9 cellular contexts compared by ENCODE assay signal in the genomic region with DNA sequence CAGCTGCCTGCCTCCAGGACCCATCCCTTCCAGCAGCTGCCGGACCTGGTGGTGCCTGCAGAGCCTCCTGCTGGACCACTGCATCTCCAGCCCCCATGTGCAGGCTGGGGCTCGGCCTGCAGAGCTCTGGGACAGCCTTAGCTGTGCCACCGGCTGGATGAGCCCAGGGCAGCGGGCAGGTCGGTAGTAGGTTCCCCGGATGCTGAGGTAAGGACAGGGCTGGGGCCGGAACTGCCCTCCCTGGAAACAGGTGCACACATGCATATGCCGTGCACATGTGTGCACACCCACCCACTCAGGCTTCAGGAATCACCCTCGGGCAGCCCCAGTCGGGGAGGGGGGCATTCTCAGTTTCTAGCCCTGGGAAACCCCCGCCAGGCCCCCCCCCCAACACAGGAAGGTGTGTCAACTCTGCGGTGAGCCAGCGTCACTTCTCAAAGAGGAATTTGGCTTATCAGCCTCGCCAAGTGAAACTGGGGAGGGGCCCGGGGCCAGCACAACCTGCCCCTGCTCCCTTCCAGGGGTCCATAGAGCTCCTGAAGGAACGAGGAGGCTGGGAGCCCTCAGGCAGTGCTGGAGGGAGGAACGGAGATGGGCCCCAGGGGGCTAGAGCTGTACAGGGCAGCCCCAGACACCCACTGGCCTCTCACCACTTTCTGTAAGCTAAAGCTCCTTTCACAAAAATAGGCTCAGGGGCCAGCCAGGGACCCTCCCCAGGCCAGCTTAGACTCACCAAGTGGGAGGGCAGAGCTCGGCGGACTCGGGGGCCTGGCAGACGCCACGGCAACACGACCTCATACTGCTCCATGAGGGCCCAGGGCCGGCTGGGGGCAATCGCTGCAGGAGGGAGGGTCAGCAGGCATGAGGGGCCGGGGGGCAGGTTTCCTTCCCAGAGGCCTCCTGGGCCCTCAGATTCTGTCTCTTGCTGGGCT. TPM values are rescaled to one million over a fixed set of nuclear protein-coding genes. Genes with fewer than 3 reads are reported as not detected.
DNase-seq lines count a peak whose midpoint lies in the region; ATAC-seq, FAIRE-seq and TF ChIP-seq lines count a peak whose summit lies in the region.
"Had no signal": no experiment of that assay in that cellular context is flagged by ENCODE, and none has a peak within 500 bp of the region (broad histone marks: within the 10 kb centered on the region; RNA-seq: fewer than 3 reads in every experiment).

No MANE protein-coding gene starts in this region.

- FAIRE-seq in H54 (lab: Jason Lieb, UNC): no peak

- H3K79me2 ChIP-seq in osteoblast (ENCODE audit: insufficient read depth, low read length): no peaks in the 10 kb centered on the region

- TF ChIP-seq CTCF in osteoblast (IDR thresholded peaks at IDR 0.05; ENCODE audit: extremely low read depth, low read depth, low read length) (no peak), WTC11 (IDR thresholded peaks at IDR 0.05) (no peak), A673 (conservative IDR thresholded peaks at IDR 0.05; ENCODE audit: low read depth, low read length) (no peak)

- no peak overlapping the region for H3K4me2 ChIP-seq in osteoblast (ENCODE audit: insufficient read depth, low read length)

- H3K27me3 ChIP-seq in osteoblast (ENCODE audit: insufficient read depth, low read length) (peaks cover 19% of the 10 kb centered on the region), A673 (replicated peaks; ENCODE audit: insufficient read depth, low read depth, low read length, poor library complexity) (peaks cover 15% of the 10 kb centered on the region)

- POLR2A ChIA-PET in WTC11 (lab: Charles Lee): no interaction called here
- POLR2A ChIA-PET in A673 (lab: Charles Lee; ENCODE audit: low non-redundant PET): no interaction called here

- peaks cover 6% of the 10 kb centered on the region; the same call in 1 of the 2 replicates for H3K4me1 Mint-ChIP-seq in WTC11

- H3K36me3 ChIP-seq in osteoblast (ENCODE audit: insufficient read depth, low read length): peaks cover 11% of the 10 kb centered on the region
- H3K36me3 ChIP-seq in A673 (ENCODE audit: insufficient read depth, low read length, poor library complexity, severe bottlenecking): no peaks in the 10 kb centered on the region

- no peaks in the 10 kb centered on the region for H3K9me3 Mint-ChIP-seq in WTC11

- intact Hi-C loops in A673 (cut with micrococcal nuclease; ENCODE audit: unreplicated experiment): no loop called here

- BruUV-seq in A673 (replicated peaks; lab: Mats Ljungman, UMichigan): no TSS peak

- peak; percentile 88 for DNase-seq in OCI-M1 (lab: John Stamatoyannopoulos, UW)
- DNase-seq in activated T-helper 9 cell treated with anti-CD3 and anti-CD28 coated beads, Interleukin-2, amount 50 U/mL, for 16 hours (ENCODE audit: low read depth): peak; percentile 80
- DNase-seq in osteoblast (ENCODE audit: insufficient read length, low spot score, missing footprints): peak; percentile 90
- DNase-seq in H54 (ENCODE audit: insufficient read length, low spot score): no peak
- no peak for DNase-seq in WTC11 (ENCODE audit: low spot score)
- no peak for DNase-seq in A673 (ENCODE audit: low spot score)

- no peaks in the 10 kb centered on the region for H3K4me1 ChIP-seq in osteoblast (ENCODE audit: insufficient read depth, low read length)
- no peaks in the 10 kb centered on the region for H3K4me1 ChIP-seq in A673 (ENCODE audit: insufficient read depth, low read length, poor library complexity, severe bottlenecking)

- H4K20me1 ChIP-seq in osteoblast (ENCODE audit: insufficient read depth, low read length): peaks cover 10% of the 10 kb centered on the region

- ATAC-seq in GM18517 (IDR thresholded peaks at IDR 0.05; ENCODE audit: unreplicated experiment) (peak; percentile 45), HG02763 (IDR thresholded peaks at IDR 0.05; ENCODE audit: unreplicated experiment) (peak; percentile 44), WTC11 (no peak)

- CTCF ChIA-PET in WTC11 (lab: Charles Lee): interaction anchor here (0.6 to 2.6 kb wide), 12 partner anchors 8 to 474 kb away, joined by 3 to 23 read pairs (median 5); no protein-coding TSS in a partner anchor
- CTCF ChIA-PET in A673 (lab: Charles Lee): no interaction called here

- H3K9me3 ChIP-seq in osteoblast (ENCODE audit: low read depth, low read length): no peaks in the 10 kb centered on the region
- no peaks in the 10 kb centered on the region for H3K9me3 ChIP-seq in A673 (ENCODE audit: low read depth, low read length, poor library complexity, severe bottlenecking)

- H3K4me3 Mint-ChIP-seq in WTC11: no peak overlapping the region

- no peak for TF ChIP-seq POLR2A in H54 (IDR thresholded peaks at IDR 0.05; ENCODE audit: low read depth, low read length)

- H3K27ac Mint-ChIP-seq in WTC11: no peak overlapping the region

- H3K36me3 Mint-ChIP-seq in WTC11: no peaks in the 10 kb centered on the region

- no peak overlapping the region for H3K27ac ChIP-seq in osteoblast (ENCODE audit: low read depth, low read length)
- no peak overlapping the region for H3K27ac ChIP-seq in A673 (ENCODE audit: low read depth, low read length, poor library complexity, severe bottlenecking)
- H3K27ac ChIP-seq: SK-N-MC had no signal

- no peaks in the 10 kb centered on the region for H3K27me3 Mint-ChIP-seq in WTC11 (ENCODE audit: low read depth)

- H2AFZ ChIP-seq in osteoblast (ENCODE audit: low read length): no peak overlapping the region

- H3K4me3 ChIP-seq in osteoblast (ENCODE audit: insufficient read depth, low read length) (no peak overlapping the region), A673 (ENCODE audit: low read depth, low read length, poor library complexity, severe bottlenecking) (no peak overlapping the region)
- H3K4me3 ChIP-seq: SK-N-MC had no signal

TF ChIP-seq in WTC11, 78 proteins besides CTCF, POLR2A, EP300 and RAD21:
- no peak for TF ChIP-seq CREM (CRISPR knock-in tag; IDR thresholded peaks at IDR 0.05)
- no peak for TF ChIP-seq IRF2 (CRISPR knock-in tag; IDR thresholded peaks at IDR 0.05; ENCODE audit: borderline replicate concordance, low read depth)
- TF ChIP-seq HMGA2 (CRISPR knock-in tag; IDR thresholded peaks at IDR 0.05): no peak
- no peak for TF ChIP-seq ETV6 (CRISPR knock-in tag; IDR thresholded peaks at IDR 0.05)
- no peak for TF ChIP-seq OVOL2 (CRISPR knock-in tag; IDR thresholded peaks at IDR 0.05; ENCODE audit: borderline replicate concordance)

RNA-seq across cellular contexts. Expression of a gene that starts 1.7 kb away (rescaled TPM):
- total RNA-seq in osteoblast: 1.2 and 2.2 TPM in 2 replicates
- 7.2 to 9.5 TPM (median 7.2 TPM) in 3 replicates for total RNA-seq in WTC11 (2021)
- total RNA-seq in A673 (2021): 1.0 and 1.2 TPM in 2 replicates

RNA-seq across cellular contexts. Expression of a gene that starts 33.7 kb away (rescaled TPM):
- total RNA-seq in osteoblast (60.8 and 63.6 TPM in 2 replicates), WTC11 (2021) (53.2 to 62.5 TPM (median 53.8 TPM) in 3 replicates), A673 (2021) (72.7 and 75.1 TPM in 2 replicates)

RNA-seq across cellular contexts. Expression of a gene that starts 33.7 kb away (rescaled TPM):
- 20.9 and 24.6 TPM in 2 replicates for total RNA-seq in osteoblast
- total RNA-seq in WTC11 (2021): 69.6 to 86.4 TPM (median 73.2 TPM) in 3 replicates
- total RNA-seq in A673 (2021): 51.8 and 61.4 TPM in 2 replicates

RNA-seq across cellular contexts. Expression of a gene that starts 37.4 kb away (rescaled TPM):
- total RNA-seq in osteoblast: not detected in 2 replicates
- total RNA-seq in WTC11 (2021): 21.5 to 28.0 TPM (median 22.5 TPM) in 3 replicates
- total RNA-seq in A673 (2021): not detected in 2 replicates

RNA-seq across cellular contexts. Expression of a gene that starts 45.0 kb away (rescaled TPM):
- total RNA-seq in osteoblast (not detected in 2 replicates), WTC11 (2021) (140 to 196 TPM (median 143 TPM) in 3 replicates), A673 (2021) (not detected in 2 replicates)

Comparison
In these comparisons a context has a peak if more than half of its experiments do, and no peak if none do; other contexts are left out.
1. DNase-seq: peak in OCI-M1 (single experiment), activated T-helper 9 cell treated with anti-CD3 and anti-CD28 coated beads, Interleukin-2, amount 50 U/mL, for 16 hours (single experiment) and osteoblast (single experiment); none in H54 (single experiment), WTC11 (single experiment) and A673 (single experiment).